ENCODE assay signal across 25 cellular contexts in the genomic region with DNA sequence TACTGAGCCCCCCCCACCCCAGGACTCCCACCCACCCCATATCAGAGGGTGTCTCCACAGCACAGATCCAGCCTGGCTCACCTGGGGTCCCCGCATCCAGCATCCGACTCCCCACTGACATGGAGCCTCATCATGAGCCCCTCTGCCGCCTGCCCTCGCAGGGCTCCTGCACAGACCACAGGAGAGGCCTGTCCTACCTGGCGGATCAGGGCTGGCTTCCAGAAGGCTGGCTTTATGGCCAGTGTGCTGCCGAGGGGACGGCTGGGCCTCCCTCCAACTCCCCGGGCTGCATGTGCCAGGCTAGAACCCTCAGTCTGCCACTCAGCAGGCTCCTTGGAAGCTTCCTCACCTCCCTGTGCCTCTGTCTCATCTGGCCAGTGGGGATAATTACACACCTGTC.
A peak's percentile ranks its signal among the peaks of the same experiment; 100 is the strongest.
DNase-seq lines count a peak whose midpoint lies in the region; ATAC-seq, FAIRE-seq and TF ChIP-seq lines count a peak whose summit lies in the region.
"Had no signal": no experiment of that assay in that cellular context is flagged by ENCODE, and none has a peak within 500 bp of the region (broad histone marks: within the 10 kb centered on the region; RNA-seq: fewer than 3 reads in every experiment).

No MANE protein-coding gene starts in this region.

- peaks cover 32% of the 10 kb centered on the region for H3K4me1 Mint-ChIP-seq in neural progenitor cell

- peaks cover 17% of the 10 kb centered on the region for H3K36me3 Mint-ChIP-seq in neural progenitor cell
- H3K36me3 Mint-ChIP-seq: activated naive CD8-positive, alpha-beta T cell had no signal

- H3K79me2 ChIP-seq in neural progenitor cell (ENCODE audit: low read depth) = peaks cover 7% of the 10 kb centered on the region

- no peaks in the 10 kb centered on the region for H3K36me3 ChIP-seq in neural progenitor cell

- H3K27me3 ChIP-seq in right cardiac atrium (ENCODE audit: control insufficient read depth, insufficient read depth) = no peaks in the 10 kb centered on the region
- H3K27me3 ChIP-seq in dorsolateral prefrontal cortex = no peaks in the 10 kb centered on the region
- H3K27me3 ChIP-seq in neural progenitor cell = no peaks in the 10 kb centered on the region
- H3K27me3 ChIP-seq: BE2C, hepatocyte, stomach, tibial artery had no signal

- no peaks in the 10 kb centered on the region for H3K9me3 Mint-ChIP-seq in neural progenitor cell
- H3K9me3 Mint-ChIP-seq: IgD-negative memory B cell; immature natural killer cell; T-helper 1 cell treated with Interleukin-12 subunit alpha and Interleukin-12 subunit beta and Interleukin-4 antibody, amounts not matched to agents 30 μg/mL and 1 μg/mL, for 36 hours had no signal

- TF ChIP-seq CTCF in dorsolateral prefrontal cortex (IDR thresholded peaks at IDR 0.05 in 54 of 56, conservative IDR thresholded peaks at IDR 0.05 in 2 of 56; ENCODE audit: low read depth in 1 of 56, partially characterized antibody in 56 of 56) (no peak), neural progenitor cell (IDR thresholded peaks at IDR 0.05) (no peak), GM13976 (IDR thresholded peaks at IDR 0.05; ENCODE audit: borderline replicate concordance, control extremely low read depth, extremely low read depth, insufficient read depth, missing control alignments) (no peak)

- no peak overlapping the region for H3K9ac ChIP-seq in neural progenitor cell

- intact Hi-C loops in right cardiac atrium (cut with DNase I) (no loop called here), cardiac septum (cut with DNase I) (no loop called here), dorsolateral prefrontal cortex (cut with DNase I) (no loop called here)

- no peak overlapping the region for H3K4me3 Mint-ChIP-seq in neural progenitor cell
- H3K4me3 Mint-ChIP-seq: activated CD8-positive, alpha-beta T cell treated with anti-CD3 and anti-CD28 coated beads, Interleukin-2, amount 10 ng/mL, durations not matched to agents 7 days and 5 days; activated naive CD8-positive, alpha-beta T cell; immature natural killer cell; T-helper 1 cell treated with Interleukin-12 subunit alpha and Interleukin-12 subunit beta and Interleukin-4 antibody, amounts not matched to agents 30 μg/mL and 1 μg/mL, for 36 hours had no signal

- peaks cover 21% of the 10 kb centered on the region for H4K20me1 ChIP-seq in neural progenitor cell (ENCODE audit: low read depth)

- in situ Hi-C loops in GM13976 (cut with MboI; ENCODE audit: low sequenced_read_pairs, unreplicated experiment) = no loop called here

- H3K4me3 ChIP-seq in right cardiac atrium (ENCODE audit: low read length) (no peak overlapping the region), dorsolateral prefrontal cortex (peak overlapping the region in 1 of 59 donors; percentile 2), neural progenitor cell (no peak overlapping the region)
- H3K4me3 ChIP-seq: hepatocyte, SK-N-MC, skin epidermis, stomach, tibial artery had no signal

- peak overlapping the region; percentile 63 for H3K27ac Mint-ChIP-seq in neural progenitor cell
- H3K27ac Mint-ChIP-seq: activated CD8-positive, alpha-beta T cell treated with anti-CD3 and anti-CD28 coated beads, Interleukin-2, amount 10 ng/mL, durations not matched to agents 7 days and 5 days; activated naive CD8-positive, alpha-beta T cell; IgD-negative memory B cell; T-helper 1 cell treated with Interleukin-12 subunit alpha and Interleukin-12 subunit beta and Interleukin-4 antibody, amounts not matched to agents 30 μg/mL and 1 μg/mL, for 36 hours had no signal

- FAIRE-seq in RCC 7860 (lab: Jason Lieb, UNC) = no peak

- H3K9me3 ChIP-seq in right cardiac atrium (ENCODE audit: control insufficient read depth, low read length) = no peaks in the 10 kb centered on the region
- no peaks in the 10 kb centered on the region for H3K9me3 ChIP-seq in neural progenitor cell (ENCODE audit: low read depth)
- H3K9me3 ChIP-seq: BE2C, stomach, tibial artery had no signal

- H3K27ac ChIP-seq in right cardiac atrium (ENCODE audit: low read length) (no peak overlapping the region), dorsolateral prefrontal cortex (peak overlapping the region in 55 of 59 donors; percentile 14 to 85 (median 69)), neural progenitor cell (no peak overlapping the region)
- H3K27ac ChIP-seq: hepatocyte, SK-N-MC had no signal

- H3K4me2 ChIP-seq in neural progenitor cell = no peak overlapping the region
- H3K4me2 ChIP-seq: hepatocyte had no signal

- H2AFZ ChIP-seq in neural progenitor cell (replicated peaks) = no peak overlapping the region
- H2AFZ ChIP-seq: hepatocyte had no signal

- H3K27me3 Mint-ChIP-seq in neural progenitor cell (ENCODE audit: insufficient read depth, low read depth) = peaks cover 6% of the 10 kb centered on the region
- H3K27me3 Mint-ChIP-seq: activated naive CD8-positive, alpha-beta T cell; IgD-negative memory B cell had no signal

- WGBS in right cardiac atrium = 78% methylated on average over 8 of the region's 8 CpGs

- no peak for ATAC-seq in right cardiac atrium
- ATAC-seq: activated CD8-positive, alpha-beta T cell treated with anti-CD3 and anti-CD28 coated beads, Interleukin-2, amount 10 ng/mL, durations not matched to agents 7 days and 5 days had no signal

- no peaks in the 10 kb centered on the region for H3F3A ChIP-seq in neural progenitor cell (ENCODE audit: low read depth)

- H3K4me1 ChIP-seq in right cardiac atrium (ENCODE audit: control insufficient read depth, insufficient read depth, low read length) = peaks cover 10% of the 10 kb centered on the region
- H3K4me1 ChIP-seq in neural progenitor cell = peaks cover 18% of the 10 kb centered on the region

- peak in 2 of 3 donors; percentile 48 to 52 for DNase-seq in right cardiac atrium
- no peak for DNase-seq in cardiac septum (ENCODE audit: low spot score)
- DNase-seq in dorsolateral prefrontal cortex = peak in 1 of 10 donors; percentile 51
- no peak for DNase-seq in neural progenitor cell (ENCODE audit: low spot score)
- DNase-seq in AG08396 (ENCODE audit: low spot score) = no peak
- no peak for DNase-seq in medulla oblongata (ENCODE audit: extremely low spot score)
- no peak for DNase-seq in GM13976 (ENCODE audit: low spot score)
- no peak for DNase-seq in RCC 7860 (ENCODE audit: low spot score)
- DNase-seq: activated CD8-positive, alpha-beta T cell treated with anti-CD3 and anti-CD28 coated beads, Interleukin-2, amount 10 ng/mL, durations not matched to agents 7 days and 5 days; DMS153; effector CD4-positive, alpha-beta T cell; GOT3; immature natural killer cell; NCI-H1105 treated with DMSO at 0.1 percent for 48 hours; NCI-H226; NCI-H748 treated with DMSO at 0.1 percent for 48 hours; stomach; tibial artery had no signal

Comparison
In these comparisons a context has a peak if more than half of its experiments do, and no peak if none do; other contexts are left out.
1. DNase-seq: peak in right cardiac atrium (2 of 3); none in cardiac septum (single experiment), neural progenitor cell (single experiment), AG08396 (single experiment), medulla oblongata (single experiment), GM13976 (single experiment) and RCC 7860 (single experiment).
2. H3K27ac ChIP-seq: peak in dorsolateral prefrontal cortex (55 of 59); none in right cardiac atrium (single experiment) and neural progenitor cell (single experiment).